12 cellular contexts compared by ENCODE assay signal in genomic region chr17:76273435-76273921, GRCh38. TPM values are rescaled to one million over a fixed set of nuclear protein-coding genes. Genes with fewer than 3 reads are reported as not detected.
DNase-seq lines count a peak whose midpoint lies in the region; ATAC-seq and TF ChIP-seq lines count a peak whose summit lies in the region.
"Had no signal": no experiment of that assay in that cellular context is flagged by ENCODE, and none has a peak within 500 bp of the region (broad histone marks: within the 10 kb centered on the region; RNA-seq: fewer than 3 reads in every experiment).

No MANE protein-coding gene starts in this region.

- H3K9me3 Mint-ChIP-seq in activated CD4-positive, alpha-beta T cell treated with anti-CD3 and anti-CD28 coated beads, Interleukin-2, amount 10 ng/mL, durations not matched to agents 7 days and 5 days: no peaks in the 10 kb centered on the region
- no peaks in the 10 kb centered on the region for H3K9me3 Mint-ChIP-seq in endodermal cell

- H3K9ac ChIP-seq in endodermal cell (ENCODE audit: extremely low read depth, low read length, poor library complexity, severe bottlenecking): no peak overlapping the region

- H3K27ac ChIP-seq in endodermal cell (ENCODE audit: low read depth, low read length) (peak overlapping the region; percentile 38), spleen (peak overlapping the region in 7 of 8 donors; percentile 83 to 99 (median 99)), testis (no peak overlapping the region)

- 90 to 100% methylated on average over 5 to 14 of the region's 14 CpGs for WGBS in endodermal cell (ENCODE audit: insufficient coverage in 1 of 2, insufficient read length in 1 of 2), 2 experiments
- WGBS in spleen, 5 donors: 85 to 97% (median 89%) methylated on average over 9 to 14 of the region's 14 CpGs
- 92% methylated on average over 9 to 12 of the region's 14 CpGs for WGBS in testis, 2 donors

- no peaks in the 10 kb centered on the region for H3K27me3 ChIP-seq in endodermal cell (ENCODE audit: control insufficient read depth, insufficient read depth, low read length, poor library complexity, severe bottlenecking)
- H3K27me3 ChIP-seq in spleen (replicated peaks in 1 of 7): no peaks in the 10 kb centered on the region
- no peaks in the 10 kb centered on the region for H3K27me3 ChIP-seq in testis

- H3K36me3 ChIP-seq in endodermal cell (ENCODE audit: control insufficient read depth, insufficient read depth, low read length) (peaks cover 7% of the 10 kb centered on the region), spleen (peaks cover 0 to 31% (median 15%) of the 10 kb centered on the region in 6 donors), testis (ENCODE audit: low read depth, missing control alignments) (no peaks in the 10 kb centered on the region)

- no peaks in the 10 kb centered on the region for H3K27me3 Mint-ChIP-seq in activated CD4-positive, alpha-beta T cell treated with anti-CD3 and anti-CD28 coated beads, Interleukin-2, amount 10 ng/mL, durations not matched to agents 7 days and 5 days
- H3K27me3 Mint-ChIP-seq in endodermal cell (ENCODE audit: insufficient read depth): no peaks in the 10 kb centered on the region

- ATAC-seq in SK-N-SH treated with all-trans-retinoic acid at 6 μM for 48 hours: peak; percentile 9; the same call in 2 of the 3 replicates

- intact Hi-C loops in spleen (cut with DNase I; ENCODE audit: low total_unique reads) (no loop called here), testis (cut with DNase I; ENCODE audit: low total_unique reads) (no loop called here)

- CTCF ChIA-PET in activated CD4-positive, alpha-beta T cell treated with anti-CD3 and anti-CD28 coated beads, Interleukin-2, amount 10 ng/mL, durations not matched to agents 7 days and 5 days (lab: Charles Lee): interaction anchor here (1.4 to 5.3 kb wide), 10 partner anchors 10 to 259 kb away, joined by 3 to 34 read pairs (median 4); partner anchors contain the start of gene EXOC7

- no peak overlapping the region for H3K4me3 ChIP-seq in endodermal cell (ENCODE audit: low read length)
- H3K4me3 ChIP-seq in spleen: no peak overlapping the region
- H3K4me3 ChIP-seq in testis: no peak overlapping the region

- DNase-seq in activated CD4-positive, alpha-beta T cell treated with anti-CD3 and anti-CD28 coated beads, Interleukin-2, amount 10 ng/mL, durations not matched to agents 7 days and 5 days: no peak
- no peak for DNase-seq in activated CD4-positive, alpha-beta T cell treated with anti-CD3 and anti-CD28 coated beads, Interleukin-2, amount 50 U/mL, for 4 hours
- no peak for DNase-seq in endodermal cell
- DNase-seq in spleen: peak; percentile 86
- no peak for DNase-seq in GOT3 (lab: John Stamatoyannopoulos, UW)
- no peak for DNase-seq in testis
- no peak for DNase-seq in occipital lobe (lab: John Stamatoyannopoulos, UW)
- DNase-seq: ACHN, NCI-H1436, substantia nigra had no signal

- peaks cover 69% of the 10 kb centered on the region for H3K4me1 Mint-ChIP-seq in activated CD4-positive, alpha-beta T cell treated with anti-CD3 and anti-CD28 coated beads, Interleukin-2, amount 10 ng/mL, durations not matched to agents 7 days and 5 days
- H3K4me1 Mint-ChIP-seq in endodermal cell: peaks cover 4% of the 10 kb centered on the region

- H3K27ac Mint-ChIP-seq in activated CD4-positive, alpha-beta T cell treated with anti-CD3 and anti-CD28 coated beads, Interleukin-2, amount 10 ng/mL, durations not matched to agents 7 days and 5 days: peak overlapping the region; percentile 92
- H3K27ac Mint-ChIP-seq in endodermal cell: no peak overlapping the region

- TF ChIP-seq CTCF in endodermal cell (conservative IDR thresholded peaks at IDR 0.05): no peak
- TF ChIP-seq CTCF in spleen (IDR thresholded peaks at IDR 0.05 in 8 of 11, conservative IDR thresholded peaks at IDR 0.05 in 3 of 11): no peak
- no peak for TF ChIP-seq CTCF in testis (IDR thresholded peaks at IDR 0.05)

- peaks cover 29% of the 10 kb centered on the region for H3K36me3 Mint-ChIP-seq in activated CD4-positive, alpha-beta T cell treated with anti-CD3 and anti-CD28 coated beads, Interleukin-2, amount 10 ng/mL, durations not matched to agents 7 days and 5 days (ENCODE audit: low read depth)
- peaks cover 5% of the 10 kb centered on the region for H3K36me3 Mint-ChIP-seq in endodermal cell (ENCODE audit: low read depth)

- no peaks in the 10 kb centered on the region for H3K9me3 ChIP-seq in endodermal cell (ENCODE audit: control insufficient read depth, low read length)
- no peaks in the 10 kb centered on the region for H3K9me3 ChIP-seq in spleen
- H3K9me3 ChIP-seq in testis: no peaks in the 10 kb centered on the region

- H3K4me3 Mint-ChIP-seq in activated CD4-positive, alpha-beta T cell treated with anti-CD3 and anti-CD28 coated beads, Interleukin-2, amount 10 ng/mL, durations not matched to agents 7 days and 5 days: no peak overlapping the region
- H3K4me3 Mint-ChIP-seq in endodermal cell: no peak overlapping the region

- POLR2A ChIA-PET in activated CD4-positive, alpha-beta T cell treated with anti-CD3 and anti-CD28 coated beads, Interleukin-2, amount 10 ng/mL, durations not matched to agents 7 days and 5 days (lab: Charles Lee): interaction anchor here (1.0 to 2.0 kb wide), 2 partner anchors 27 to 82 kb away, joined by 4 to 5 read pairs; no protein-coding TSS in a partner anchor

- TF ChIP-seq POLR2A in spleen (IDR thresholded peaks at IDR 0.05) (no peak), testis (IDR thresholded peaks at IDR 0.05) (no peak)

- H3K4me1 ChIP-seq in endodermal cell (ENCODE audit: control insufficient read depth, insufficient read depth, low read length) (peaks cover 10% of the 10 kb centered on the region), spleen (peaks cover 48 to 82% (median 71%) of the 10 kb centered on the region in 6 donors), testis (peaks cover 26% of the 10 kb centered on the region)

TF ChIP-seq in SK-N-SH treated with all-trans-retinoic acid at 6 μM for 48 hours, 23 proteins besides CTCF, POLR2A, EP300 and RAD21 (continues in another document):
- TF ChIP-seq CSDC2 (CRISPR knock-in tag; IDR thresholded peaks at IDR 0.05) (no peak), BACH2 (CRISPR knock-in tag; IDR thresholded peaks at IDR 0.05; ENCODE audit: borderline replicate concordance) (no peak), ZFP30 (CRISPR knock-in tag; IDR thresholded peaks at IDR 0.05) (no peak), ZC3H10 (CRISPR knock-in tag; IDR thresholded peaks at IDR 0.05) (no peak), ZNF8 (CRISPR knock-in tag; IDR thresholded peaks at IDR 0.05) (no peak), ZNF565 (CRISPR knock-in tag; conservative IDR thresholded peaks at IDR 0.05; ENCODE audit: low read depth) (no peak), GLIS3 (CRISPR knock-in tag; IDR thresholded peaks at IDR 0.05) (no peak), RARB (CRISPR knock-in tag; IDR thresholded peaks at IDR 0.05) (no peak), ARNTL (CRISPR knock-in tag; IDR thresholded peaks at IDR 0.05; ENCODE audit: borderline replicate concordance, low read depth) (no peak), PPARA (CRISPR knock-in tag; IDR thresholded peaks at IDR 0.05; ENCODE audit: borderline replicate concordance) (no peak), ESRRG (CRISPR knock-in tag; IDR thresholded peaks at IDR 0.05) (no peak)

RNA-seq across cellular contexts. Expression of gene UBALD2, which starts 8.3 kb away (rescaled TPM):
- 100 to 1,000 TPM; 319 to 399 TPM for total RNA-seq in activated CD4-positive, alpha-beta T cell treated with anti-CD3 and anti-CD28 coated beads, Interleukin-2, amount 10 ng/mL, durations not matched to agents 7 days and 5 days
- 10 to 100 TPM; 36.0 to 46.0 TPM for total RNA-seq in endodermal cell
- 66.6 TPM for polyA plus RNA-seq in endodermal cell (2013, experiment 1 of 2)
- 76.0 TPM for polyA plus RNA-seq in endodermal cell (2013, experiment 2 of 2)
- total RNA-seq in spleen: 10 to 100 TPM; 28.9 to 91.3 (median 63.8) TPM
- 10 to 100 TPM; 42.5 to 54.7 (median 43.8) TPM for polyA plus RNA-seq in spleen
- 10 to 100 TPM; 13.6 to 16.7 TPM for total RNA-seq in testis
- 48.7 TPM for polyA plus RNA-seq in testis (ENCODE audit: insufficient read depth, low read depth, low replicate concordance)
- 2.8 TPM for total RNA-seq in occipital lobe

RNA-seq across cellular contexts. Expression of gene RNF157, which starts 33.2 kb away (rescaled TPM):
- 100 to 1,000 TPM; 121 to 129 TPM for total RNA-seq in activated CD4-positive, alpha-beta T cell treated with anti-CD3 and anti-CD28 coated beads, Interleukin-2, amount 10 ng/mL, durations not matched to agents 7 days and 5 days
- total RNA-seq in endodermal cell (10 to 100 TPM in 1 of 2 donors, 1 to 10 TPM in 1; 9.6 to 11.2 TPM), spleen (10 to 100 TPM in 3 of 7 donors, 1 to 10 TPM in 4; 6.8 to 13.0 (median 8.6) TPM), testis (100 to 1,000 TPM; 101 to 108 TPM), occipital lobe (17.5 TPM)
- polyA plus RNA-seq in endodermal cell (2013, experiment 1 of 2): 18.5 TPM
- polyA plus RNA-seq in endodermal cell (2013, experiment 2 of 2): 17.5 TPM
- polyA plus RNA-seq in spleen (1 to 10 TPM in 2 of 3 donors, under 1 TPM in 1; 0.89 to 2.0 (median 1.1) TPM), testis (ENCODE audit: insufficient read depth, low read depth, low replicate concordance) (98.8 TPM)
- polyA plus RNA-seq: keratinocyte had no signal

RNA-seq across cellular contexts. Expression of gene QRICH2, which starts 34.6 kb away (rescaled TPM):
- total RNA-seq in activated CD4-positive, alpha-beta T cell treated with anti-CD3 and anti-CD28 coated beads, Interleukin-2, amount 10 ng/mL, durations not matched to agents 7 days and 5 days: 1 to 10 TPM; 3.6 to 3.7 TPM
- total RNA-seq in endodermal cell (1 to 10 TPM; 3.5 to 5.0 TPM), spleen (1 to 10 TPM; 1.3 to 3.1 (median 2.7) TPM), testis (10 to 100 TPM; 27.0 to 39.0 TPM), occipital lobe (6.1 TPM)
- polyA plus RNA-seq in endodermal cell (2013, experiment 1 of 2): 2.2 TPM
- polyA plus RNA-seq in endodermal cell (2013, experiment 2 of 2): 2.1 TPM
- polyA plus RNA-seq in spleen (1 to 10 TPM; 2.4 to 2.7 (median 2.5) TPM), testis (ENCODE audit: insufficient read depth, low read depth, low replicate concordance) (43.4 TPM)

Comparison
In these comparisons a context has a peak if more than half of its experiments do, and no peak if none do; other contexts are left out.
1. H3K27ac ChIP-seq: peak in endodermal cell (single experiment) and spleen (7 of 8); none in testis (0 of 2).